In genomic region chr7:80218723-80219122, GRCh38 we compare ENCODE assay signal across 10 cellular contexts.
DNase-seq lines count a peak whose midpoint lies in the region; ATAC-seq, FAIRE-seq and TF ChIP-seq lines count a peak whose summit lies in the region.
"Had no signal": no experiment of that assay in that cellular context is flagged by ENCODE, and none has a peak within 500 bp of the region (broad histone marks: within the 10 kb centered on the region; RNA-seq: fewer than 3 reads in every experiment).

No MANE protein-coding gene starts in this region.

- H3K27me3 ChIP-seq in gastroesophageal sphincter (no peaks in the 10 kb centered on the region), spleen (replicated peaks in 1 of 7) (no peaks in the 10 kb centered on the region), heart right ventricle (no peaks in the 10 kb centered on the region)

- H3K27ac Mint-ChIP-seq in T-helper 2 cell treated with Interferon-gamma antibody and Interleukin-4, amounts not matched to agents 5 μg/mL and 100 μg/mL, for 36 hours, result no peak overlapping the region
- H3K27ac Mint-ChIP-seq: activated B cell treated with CpG ODN at 0.5 μM for 24 hours had no signal

- H3K9me3 ChIP-seq in gastroesophageal sphincter (no peaks in the 10 kb centered on the region), spleen (no peaks in the 10 kb centered on the region), heart right ventricle (no peaks in the 10 kb centered on the region)

- H3K4me3 ChIP-seq in gastroesophageal sphincter (no peak overlapping the region), spleen (no peak overlapping the region), heart right ventricle (no peak overlapping the region)

- H3K27me3 Mint-ChIP-seq in T-helper 2 cell treated with Interferon-gamma antibody and Interleukin-4, amounts not matched to agents 5 μg/mL and 100 μg/mL, for 36 hours (ENCODE audit: low read depth), result peaks cover 2% of the 10 kb centered on the region
- H3K27me3 Mint-ChIP-seq: activated B cell treated with CpG ODN at 0.5 μM for 24 hours had no signal

- WGBS in gastroesophageal sphincter (ENCODE audit: low coverage in 1 of 2), 2 donors, result 19 to 39% methylated on average over 3 of the region's 3 CpGs
- 60 to 80% (median 76%) methylated on average over 3 of the region's 3 CpGs for WGBS in spleen, 5 donors
- WGBS in heart right ventricle, 2 donors, result 73 to 92% methylated on average over 3 of the region's 3 CpGs

- H3K27ac ChIP-seq in gastroesophageal sphincter (no peak overlapping the region), spleen (no peak overlapping the region), heart right ventricle (no peak overlapping the region)
- H3K27ac ChIP-seq: C4-2B had no signal

- peaks cover 0 to 43% of the 10 kb centered on the region in 2 donors for H3K36me3 ChIP-seq in gastroesophageal sphincter
- no peaks in the 10 kb centered on the region for H3K36me3 ChIP-seq in spleen
- H3K36me3 ChIP-seq in heart right ventricle, result peaks cover 0 to 42% (median 0%) of the 10 kb centered on the region in 9 donors

- no peak for TF ChIP-seq EP300 in gastroesophageal sphincter (IDR thresholded peaks at IDR 0.05)

- peak; percentile 12 for DNase-seq in stimulated activated CD4-positive, alpha-beta T cell treated with anti-CD3 and anti-CD28 coated beads, Interleukin-15, amount 100 ng/mL, for 24 hours
- DNase-seq in stimulated activated CD4-positive, alpha-beta T cell treated with anti-CD3 and anti-CD28 coated beads, Interleukin-4, amount 100 ng/mL, for 1 hour, result no peak
- DNase-seq in T-helper 2 cell treated with Interferon-gamma antibody and Interleukin-4, amounts not matched to agents 5 μg/mL and 100 μg/mL, for 36 hours (ENCODE audit: low spot score), result peak; percentile 45
- DNase-seq in urothelium cell line (ENCODE audit: low spot score) (peak; percentile 34), NCI-H2227 (lab: John Stamatoyannopoulos, UW; ENCODE audit: unreplicated experiment) (no peak), spleen (no peak), heart right ventricle (no peak)
- DNase-seq: activated B cell treated with CpG ODN at 0.5 μM for 24 hours had no signal

- H3K4me1 ChIP-seq in gastroesophageal sphincter (peaks cover 0 to 6% (median 0%) of the 10 kb centered on the region in 3 donors), spleen (no peaks in the 10 kb centered on the region), heart right ventricle (no peaks in the 10 kb centered on the region)

- no peak for FAIRE-seq in urothelium cell line (lab: Jason Lieb, UNC)

- TF ChIP-seq CTCF in gastroesophageal sphincter (IDR thresholded peaks at IDR 0.05) (no peak), spleen (IDR thresholded peaks at IDR 0.05 in 8 of 11, conservative IDR thresholded peaks at IDR 0.05 in 3 of 11) (no peak), heart right ventricle (IDR thresholded peaks at IDR 0.05) (no peak)

- ATAC-seq in gastroesophageal sphincter (peak; percentile 42), heart right ventricle (no peak)

- no peak for TF ChIP-seq POLR2A in gastroesophageal sphincter (IDR thresholded peaks at IDR 0.05)
- no peak for TF ChIP-seq POLR2A in spleen (IDR thresholded peaks at IDR 0.05)

- H3K4me1 Mint-ChIP-seq in T-helper 2 cell treated with Interferon-gamma antibody and Interleukin-4, amounts not matched to agents 5 μg/mL and 100 μg/mL, for 36 hours (ENCODE audit: low read depth), result peaks cover 11% of the 10 kb centered on the region
- H3K4me1 Mint-ChIP-seq: activated B cell treated with CpG ODN at 0.5 μM for 24 hours had no signal

- no peaks in the 10 kb centered on the region for H3K9me3 Mint-ChIP-seq in T-helper 2 cell treated with Interferon-gamma antibody and Interleukin-4, amounts not matched to agents 5 μg/mL and 100 μg/mL, for 36 hours
- H3K9me3 Mint-ChIP-seq: activated B cell treated with CpG ODN at 0.5 μM for 24 hours had no signal

- no peak overlapping the region for H3K4me3 Mint-ChIP-seq in T-helper 2 cell treated with Interferon-gamma antibody and Interleukin-4, amounts not matched to agents 5 μg/mL and 100 μg/mL, for 36 hours
- H3K4me3 Mint-ChIP-seq: activated B cell treated with CpG ODN at 0.5 μM for 24 hours had no signal

- intact Hi-C loops in spleen (cut with DNase I; ENCODE audit: low total_unique reads) (no loop called here), heart right ventricle (cut with DNase I) (no loop called here)

- H3K36me3 Mint-ChIP-seq in T-helper 2 cell treated with Interferon-gamma antibody and Interleukin-4, amounts not matched to agents 5 μg/mL and 100 μg/mL, for 36 hours (ENCODE audit: low read depth), result no peaks in the 10 kb centered on the region

Comparison
In these comparisons a context has a peak if more than half of its experiments do, and no peak if none do; other contexts are left out.
1. DNase-seq: peak in stimulated activated CD4-positive, alpha-beta T cell treated with anti-CD3 and anti-CD28 coated beads, Interleukin-15, amount 100 ng/mL, for 24 hours (single experiment), T-helper 2 cell treated with Interferon-gamma antibody and Interleukin-4, amounts not matched to agents 5 μg/mL and 100 μg/mL, for 36 hours (single experiment) and urothelium cell line (single experiment); none in stimulated activated CD4-positive, alpha-beta T cell treated with anti-CD3 and anti-CD28 coated beads, Interleukin-4, amount 100 ng/mL, for 1 hour (single experiment), NCI-H2227 (single experiment), spleen (single experiment) and heart right ventricle (0 of 2).